Comparison of ENCODE assay signal across 20 cellular contexts in the genomic region with DNA sequence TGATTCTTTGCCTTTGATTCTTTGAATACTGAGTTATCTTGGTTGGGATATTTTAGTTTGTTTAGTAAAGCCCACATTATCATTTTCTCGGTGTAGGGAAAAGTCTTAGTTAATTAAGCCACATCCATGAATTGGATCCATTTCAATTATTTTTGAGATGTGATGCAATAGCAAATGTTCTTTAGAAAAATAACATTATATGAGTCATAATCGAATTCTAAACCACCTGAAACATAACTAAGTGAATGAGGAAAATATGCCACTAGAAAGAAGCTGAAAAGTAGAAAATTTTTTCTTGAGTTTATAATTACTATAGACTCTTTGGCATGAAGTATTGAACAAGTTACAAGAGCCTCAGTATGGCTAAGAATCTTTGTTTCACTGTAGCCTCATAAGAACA. TPM values are rescaled to one million over a fixed set of nuclear protein-coding genes. Genes with fewer than 3 reads are reported as not detected.
A peak's percentile ranks its signal among the peaks of the same experiment; 100 is the strongest.
DNase-seq lines count a peak whose midpoint lies in the region; ATAC-seq, FAIRE-seq and TF ChIP-seq lines count a peak whose summit lies in the region.
"Had no signal": no experiment of that assay in that cellular context is flagged by ENCODE, and none has a peak within 500 bp of the region (broad histone marks: within the 10 kb centered on the region; RNA-seq: fewer than 3 reads in every experiment).

No MANE protein-coding gene starts in this region.

- no peak for FAIRE-seq in bronchial epithelial cell (lab: Jason Lieb, UNC)
- FAIRE-seq: D721Med, G401.6, GM12892, RCC 7860 had no signal

- H3K27ac ChIP-seq in uterus, result no peak overlapping the region

- DNase-seq in amniotic epithelial cell (ENCODE audit: low read depth) (peak; percentile 24), bronchial epithelial cell (ENCODE audit: low read depth) (peak; percentile 47), fibroblast of the aortic adventitia (ENCODE audit: low read depth) (peak; percentile 35), sciatic nerve (ENCODE audit: low spot score) (no peak), LoVo (ENCODE audit: low spot score) (no peak), uterus (no peak), COR-L47 (lab: John Stamatoyannopoulos, UW) (no peak)
- DNase-seq: BE2C; CD4-positive, alpha-beta memory T cell; DMS79 treated with DMSO at 0.1 percent for 48 hours; MM.1S; NCI-H510A; NCI-H82; SHP77 had no signal

- H3K27me3 ChIP-seq in bronchial epithelial cell (ENCODE audit: control insufficient read depth, insufficient read depth, low read length), result no peaks in the 10 kb centered on the region
- H3K27me3 ChIP-seq in uterus, result no peaks in the 10 kb centered on the region
- H3K27me3 ChIP-seq: BE2C had no signal

- TF ChIP-seq CTCF in bronchial epithelial cell (IDR thresholded peaks at IDR 0.05; ENCODE audit: insufficient read depth, low read length, severe bottlenecking) (no peak), fibroblast of the aortic adventitia (IDR thresholded peaks at IDR 0.05; ENCODE audit: insufficient read depth, low read length) (no peak), uterus (IDR thresholded peaks at IDR 0.05) (no peak)

- intact Hi-C loops in sciatic nerve (cut with DNase I) (no loop called here), uterus (cut with DNase I; ENCODE audit: low total_unique reads) (no loop called here)

- H3K4me3 ChIP-seq in bronchial epithelial cell (ENCODE audit: low read depth, low read length) (no peak overlapping the region), fibroblast of the aortic adventitia (ENCODE audit: low read depth, low read length) (no peak overlapping the region), uterus (no peak overlapping the region)
- H3K4me3 ChIP-seq: GM23338 had no signal

- H3K9me3 ChIP-seq in uterus, result no peaks in the 10 kb centered on the region
- H3K9me3 ChIP-seq: BE2C had no signal

- peak; percentile 27 for ATAC-seq in sciatic nerve
- ATAC-seq: GM23338 had no signal

- H3K4me1 ChIP-seq in uterus, result no peaks in the 10 kb centered on the region
- H3K4me1 ChIP-seq: BE2C had no signal

- H3K36me3 ChIP-seq in bronchial epithelial cell (ENCODE audit: control insufficient read depth, insufficient read depth, low read length) (no peaks in the 10 kb centered on the region), uterus (no peaks in the 10 kb centered on the region)
- H3K36me3 ChIP-seq: BE2C had no signal

- TF ChIP-seq POLR2A in uterus (IDR thresholded peaks at IDR 0.05), result no peak

RNA-seq across cellular contexts. Expression of a gene that starts 17.5 kb away (rescaled TPM):
- total RNA-seq in bronchial epithelial cell, result not detected in 2 replicates
- total RNA-seq in fibroblast of the aortic adventitia (ENCODE audit: low replicate concordance), result not detected in 2 replicates
- total RNA-seq in sciatic nerve, result 1.2 TPM
- total RNA-seq in uterus, result 1 to 10 TPM in 1 of 4 donors, under 1 TPM in 1, not detected in 2; 0.35 to 1.3 TPM
- total RNA-seq: CD4-positive, alpha-beta memory T cell; GM23338; HT1080 had no signal

RNA-seq across cellular contexts. Expression of a gene that starts 36.8 kb away (rescaled TPM):
- total RNA-seq in bronchial epithelial cell, result not detected in 2 replicates
- total RNA-seq in fibroblast of the aortic adventitia (ENCODE audit: low replicate concordance), result not detected in 2 replicates
- not detected for total RNA-seq in sciatic nerve
- total RNA-seq in uterus, result not detected
- total RNA-seq: CD4-positive, alpha-beta memory T cell; GM23338; HT1080 had no signal

Comparison
In these comparisons a context has a peak if more than half of its experiments do, and no peak if none do; other contexts are left out.
1. DNase-seq: peak in amniotic epithelial cell (single experiment), bronchial epithelial cell (single experiment) and fibroblast of the aortic adventitia (single experiment); none in sciatic nerve (single experiment), LoVo (single experiment), uterus (0 of 2) and COR-L47 (single experiment).